Comparison of ENCODE assay signal across 17 cellular contexts in the genomic region with DNA sequence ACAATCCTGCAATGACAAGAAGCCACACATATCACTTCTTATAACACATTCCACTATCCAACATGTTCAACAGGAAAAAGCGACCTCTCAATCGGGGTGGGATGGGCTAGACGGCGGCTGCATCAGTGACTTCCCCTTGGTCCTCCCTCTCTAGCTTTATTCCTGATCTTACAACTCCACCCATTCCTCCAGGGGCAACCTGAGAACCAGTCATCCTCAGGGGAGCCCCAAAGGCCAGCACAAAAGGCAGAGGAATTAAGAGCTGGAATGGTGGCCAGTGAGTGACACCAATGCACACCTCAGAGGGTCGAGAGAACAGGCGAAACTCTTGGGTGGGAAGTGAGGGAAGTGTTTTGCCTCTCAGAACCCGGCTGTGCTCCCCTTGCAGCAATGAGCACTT. TPM values are rescaled to one million over a fixed set of nuclear protein-coding genes. Genes with fewer than 3 reads are reported as not detected.
DNase-seq lines count a peak whose midpoint lies in the region; ATAC-seq, FAIRE-seq and TF ChIP-seq lines count a peak whose summit lies in the region.
"Had no signal": no experiment of that assay in that cellular context is flagged by ENCODE, and none has a peak within 500 bp of the region (broad histone marks: within the 10 kb centered on the region; RNA-seq: fewer than 3 reads in every experiment).

No MANE protein-coding gene starts in this region.

- H3K36me3 ChIP-seq in Karpas-422 (ENCODE audit: insufficient read depth, low read length) = peaks cover 84% of the 10 kb centered on the region
- H3K36me3 ChIP-seq in astrocyte (ENCODE audit: insufficient read depth, low read length) = peaks cover 66% of the 10 kb centered on the region

- H3K4me3 ChIP-seq in Karpas-422 (ENCODE audit: low read length) = no peak overlapping the region; the same call in 1 of the 2 replicates
- H3K4me3 ChIP-seq in astrocyte (ENCODE audit: insufficient read depth, low read depth, low read length) = no peak overlapping the region
- H3K4me3 ChIP-seq: BLaER1 treated with 17β-estradiol and CSF1 and Interleukin-3, amounts not matched to agents 10 nM and 100 nM; heart right ventricle; suprapubic skin had no signal

- no peaks in the 10 kb centered on the region for H3K9me2 ChIP-seq in Karpas-422 (replicated peaks; ENCODE audit: insufficient read depth, low read length)

- TF ChIP-seq CTCF in astrocyte (IDR thresholded peaks at IDR 0.05; ENCODE audit: insufficient read depth, low read depth, low read length) (no peak), osteocyte (IDR thresholded peaks at IDR 0.05) (no peak)

- peaks cover 84% of the 10 kb centered on the region for H4K20me1 ChIP-seq in Karpas-422 (ENCODE audit: insufficient read depth, low read depth, low read length)
- peaks cover 94% of the 10 kb centered on the region for H4K20me1 ChIP-seq in astrocyte (ENCODE audit: insufficient read depth, low read length)

- H3K4me3 Mint-ChIP-seq in astrocyte (ENCODE audit: unreplicated experiment) (peak overlapping the region; percentile 74), osteocyte (ENCODE audit: unreplicated experiment) (no peak overlapping the region)
- H3K4me3 Mint-ChIP-seq: brain had no signal

- H3K27ac Mint-ChIP-seq in astrocyte (ENCODE audit: unreplicated experiment) (peak overlapping the region; percentile 69), osteocyte (ENCODE audit: unreplicated experiment) (peak overlapping the region; percentile 4)

- no peaks in the 10 kb centered on the region for H3K27me3 Mint-ChIP-seq in astrocyte (ENCODE audit: low read depth, unreplicated experiment)
- H3K27me3 Mint-ChIP-seq in osteocyte (ENCODE audit: unreplicated experiment) = no peaks in the 10 kb centered on the region
- H3K27me3 Mint-ChIP-seq: brain had no signal

- no peaks in the 10 kb centered on the region for H3K9me3 ChIP-seq in Karpas-422 (ENCODE audit: low read length)
- no peaks in the 10 kb centered on the region for H3K9me3 ChIP-seq in astrocyte (ENCODE audit: insufficient read depth, low read depth, low read length)
- H3K9me3 ChIP-seq: suprapubic skin had no signal

- peaks cover 95% of the 10 kb centered on the region for H3K4me1 ChIP-seq in Karpas-422 (ENCODE audit: low read length)
- H3K4me1 ChIP-seq in astrocyte (ENCODE audit: insufficient read depth, low read length) = peaks cover 28% of the 10 kb centered on the region

- peaks cover 74% of the 10 kb centered on the region for H3K79me2 ChIP-seq in Karpas-422 (ENCODE audit: low read length)
- H3K79me2 ChIP-seq in astrocyte (ENCODE audit: insufficient read depth, low read length) = peaks cover 88% of the 10 kb centered on the region

- DNase-seq in EL (peak; percentile 30), Karpas-422 (no peak), astrocyte (ENCODE audit: low read depth) (no peak), osteocyte (ENCODE audit: extremely low spot score, unreplicated experiment) (no peak), Right ventricle myocardium superior (no peak), RKO (ENCODE audit: low spot score) (no peak), RPMI8226 (no peak)
- DNase-seq: activated CD8-positive, alpha-beta memory T cell treated with anti-CD3 and anti-CD28 coated beads for 24 hours; activated effector memory CD4-positive, alpha-beta T cell treated with Interleukin-2 at 50 U/mL for 16 hours; heart right ventricle; islet precursor cell; NCI-H2029; NCI-H524 had no signal

- no peak overlapping the region for H2AFZ ChIP-seq in Karpas-422 (ENCODE audit: low read length)
- H2AFZ ChIP-seq in astrocyte (ENCODE audit: low read depth, low read length) = no peak overlapping the region

- H3K27ac ChIP-seq in Karpas-422 (ENCODE audit: low read length) (peak overlapping the region; percentile 4; the same call in 1 of the 2 replicates), astrocyte (ENCODE audit: low read depth, low read length) (peak overlapping the region; percentile 32)
- H3K27ac ChIP-seq: BLaER1 treated with 17β-estradiol and CSF1 and Interleukin-3, amounts not matched to agents 10 nM and 100 nM; heart right ventricle; suprapubic skin had no signal

- no peaks in the 10 kb centered on the region for H3K9me3 Mint-ChIP-seq in astrocyte (ENCODE audit: unreplicated experiment)
- no peaks in the 10 kb centered on the region for H3K9me3 Mint-ChIP-seq in osteocyte (ENCODE audit: unreplicated experiment)
- H3K9me3 Mint-ChIP-seq: neural crest cell had no signal

- H3K4me1 Mint-ChIP-seq in astrocyte (ENCODE audit: low read depth, unreplicated experiment) (peaks cover 27% of the 10 kb centered on the region), osteocyte (ENCODE audit: unreplicated experiment) (peaks cover 19% of the 10 kb centered on the region)

- H3K36me3 Mint-ChIP-seq in astrocyte (ENCODE audit: low read depth, unreplicated experiment) = peaks cover 49% of the 10 kb centered on the region
- peaks cover 51% of the 10 kb centered on the region for H3K36me3 Mint-ChIP-seq in osteocyte (ENCODE audit: unreplicated experiment)

- intact Hi-C loops in Right ventricle myocardium superior (cut with DNase I) = no loop called here

- H3K9ac ChIP-seq in Karpas-422 (ENCODE audit: low read length) (no peak overlapping the region), astrocyte (ENCODE audit: low read length) (peak overlapping the region; percentile 4)

- FAIRE-seq in astrocyte (lab: Jason Lieb, UNC) = no peak

- H3K27me3 ChIP-seq in Karpas-422 (ENCODE audit: low read length) = no peaks in the 10 kb centered on the region
- H3K27me3 ChIP-seq in astrocyte (ENCODE audit: insufficient read depth, low read length) = no peaks in the 10 kb centered on the region
- H3K27me3 ChIP-seq: BLaER1 treated with 17β-estradiol and CSF1 and Interleukin-3, amounts not matched to agents 10 nM and 100 nM; heart right ventricle; suprapubic skin had no signal

- ATAC-seq in Right ventricle myocardium superior (ENCODE audit: poor library complexity) = no peak

- H3K4me2 ChIP-seq in Karpas-422 (ENCODE audit: low read depth, low read length, poor library complexity, severe bottlenecking) = peak overlapping the region; percentile 61
- peak overlapping the region; percentile 49 for H3K4me2 ChIP-seq in astrocyte (ENCODE audit: low read length)

RNA-seq across cellular contexts. Expression of gene SNHG17, which starts 8.6 kb away (rescaled TPM):
- total RNA-seq in Karpas-422 (2014; rRNA removed; shearing (Covaris generic); ENCODE audit: low replicate concordance) = 27.3 and 36.4 TPM in 2 replicates
- total RNA-seq in astrocyte = 34.2 and 39.3 TPM in 2 replicates
- 29.6 and 30.9 TPM in 2 replicates for total RNA-seq in osteocyte
- 4.8 TPM for total RNA-seq in Right ventricle myocardium superior

RNA-seq across cellular contexts. Expression of gene RALGAPB, which starts 46.1 kb away (rescaled TPM):
- 27.2 and 58.6 TPM in 2 replicates for total RNA-seq in Karpas-422 (2014; rRNA removed; shearing (Covaris generic); ENCODE audit: low replicate concordance)
- total RNA-seq in astrocyte (39.0 and 40.2 TPM in 2 replicates), osteocyte (36.8 and 37.1 TPM in 2 replicates), Right ventricle myocardium superior (21.5 TPM)
